ENCODE assay signal across 14 cellular contexts in the genomic region with DNA sequence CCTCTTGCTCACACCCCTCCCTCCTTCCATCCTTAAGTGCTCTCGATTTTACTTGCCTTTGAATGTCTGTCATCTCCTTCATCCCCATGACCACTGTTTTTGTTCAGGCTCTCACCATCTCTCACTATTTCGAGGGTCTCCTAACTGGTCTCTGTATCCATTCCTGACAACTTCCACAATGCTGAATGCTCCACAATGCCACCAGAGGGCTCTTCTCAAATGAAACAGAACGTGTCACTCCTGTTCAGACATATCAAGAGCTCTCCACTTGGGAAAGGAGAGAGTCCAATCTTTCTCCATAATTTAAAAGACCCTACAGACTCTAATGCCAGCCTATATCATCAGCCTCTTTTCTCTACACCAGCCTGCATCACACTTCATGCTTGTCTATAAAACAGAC. TPM values are rescaled to one million over a fixed set of nuclear protein-coding genes. Genes with fewer than 3 reads are reported as not detected.
DNase-seq lines count a peak whose midpoint lies in the region; ATAC-seq and TF ChIP-seq lines count a peak whose summit lies in the region.
"Had no signal": no experiment of that assay in that cellular context is flagged by ENCODE, and none has a peak within 500 bp of the region (broad histone marks: within the 10 kb centered on the region; RNA-seq: fewer than 3 reads in every experiment).

No MANE protein-coding gene starts in this region.

- intact Hi-C loops in heart right ventricle (cut with DNase I) (loop anchor here in 4 of 10 donors (5.0 to 10.0 kb wide), 2 partner anchors 156 to 159 kb away; no protein-coding TSS in a partner anchor), left ventricle myocardium superior (cut with micrococcal nuclease) (no loop called here), Panc1 (cut with micrococcal nuclease; ENCODE audit: unreplicated experiment) (no loop called here)

- H3K9me3 ChIP-seq in heart right ventricle = no peaks in the 10 kb centered on the region
- H3K9me3 ChIP-seq in Panc1 (ENCODE audit: control insufficient read depth, insufficient read depth, low read depth, low read length) = no peaks in the 10 kb centered on the region
- H3K9me3 ChIP-seq: BLaER1 treated with 17β-estradiol and CSF1 and Interleukin-3, amounts not matched to agents 10 nM and 100 nM; uterus had no signal

- H3K4me3 ChIP-seq in heart right ventricle (no peak overlapping the region), Panc1 (ENCODE audit: low read depth in 2 of 2, low read length in 2 of 2) (no peak overlapping the region)
- H3K4me3 ChIP-seq: BLaER1 treated with 17β-estradiol and CSF1 and Interleukin-3, amounts not matched to agents 10 nM and 100 nM; lung; uterus had no signal

- H3K4me1 ChIP-seq in heart right ventricle (peaks cover 0 to 14% (median 0%) of the 10 kb centered on the region in 9 donors), Panc1 (ENCODE audit: control insufficient read depth, insufficient read depth, low read length) (no peaks in the 10 kb centered on the region)
- H3K4me1 ChIP-seq: uterus had no signal

- TF ChIP-seq CTCF in heart right ventricle (IDR thresholded peaks at IDR 0.05) (peak in 7 of 9 donors; percentile 15 to 51 (median 30)), Panc1 (IDR thresholded peaks at IDR 0.05) (peak; percentile 26)

- no TSS peak for BruUV-seq in Panc1 (replicated peaks; lab: Mats Ljungman, UMichigan)

- H3K36me3 ChIP-seq in heart right ventricle (no peaks in the 10 kb centered on the region), Panc1 (ENCODE audit: control insufficient read depth, insufficient read depth, low read length) (no peaks in the 10 kb centered on the region)
- H3K36me3 ChIP-seq: BLaER1 treated with 17β-estradiol and CSF1 and Interleukin-3, amounts not matched to agents 10 nM and 100 nM; uterus had no signal

- no peak for DNase-seq in heart right ventricle
- no peak for DNase-seq in left ventricle myocardium superior
- no peak for DNase-seq in Panc1 (ENCODE audit: low read depth, low spot score)
- peak; percentile 35 for DNase-seq in iPS-NIHi7 (ENCODE audit: extremely low spot score)
- DNase-seq in NCI-H774 (lab: John Stamatoyannopoulos, UW) = no peak
- no peak for DNase-seq in NCI-H1417 treated with DMSO at 0.1 percent for 48 hours (lab: John Stamatoyannopoulos, UW)
- DNase-seq: stimulated activated CD4-positive, alpha-beta T cell treated with anti-CD3 and anti-CD28 coated beads, Interleukin-4, amount 100 ng/mL, for 1 hour; T-helper 2 cell; uterus had no signal

- WGBS in heart right ventricle, 2 donors = 27 to 42% methylated on average over 3 of the region's 3 CpGs

- ATAC-seq in heart right ventricle (peak in 2 of 8 donors; percentile 22 to 29), left ventricle myocardium superior (no peak), Panc1 (no peak), HG03175 (IDR thresholded peaks at IDR 0.05; ENCODE audit: unreplicated experiment) (no peak), GM19455 (IDR thresholded peaks at IDR 0.05; ENCODE audit: unreplicated experiment) (no peak)
- ATAC-seq: activated T-helper 17 cell treated with anti-CD3 and anti-CD28 coated beads, Interleukin-2, amount 50 U/mL, for 72 hours had no signal

- in situ Hi-C loops in Panc1 (cut with HindIII; ENCODE audit: low pct_unique_long_range_greater_than_20kb, low sequenced_read_pairs) = no loop called here

- POLR2A ChIA-PET in Panc1 (lab: Charles Lee) = no interaction called here

- H3K27ac ChIP-seq in heart right ventricle (no peak overlapping the region), Panc1 (ENCODE audit: low read length) (no peak overlapping the region)
- H3K27ac ChIP-seq: BLaER1 treated with 17β-estradiol and CSF1 and Interleukin-3, amounts not matched to agents 10 nM and 100 nM; uterus had no signal

- CTCF ChIA-PET in Panc1 (lab: Charles Lee) = no interaction called here

- H3K27me3 ChIP-seq in heart right ventricle (no peaks in the 10 kb centered on the region), Panc1 (ENCODE audit: control insufficient read depth, insufficient read depth, low read length) (no peaks in the 10 kb centered on the region)
- H3K27me3 ChIP-seq: BLaER1 treated with 17β-estradiol and CSF1 and Interleukin-3, amounts not matched to agents 10 nM and 100 nM; uterus had no signal

RNA-seq across cellular contexts. Expression of gene SLC13A1, which starts 9.0 kb away (rescaled TPM):
- total RNA-seq in heart right ventricle (not detected), left ventricle myocardium superior (not detected), Panc1 (2021; ENCODE audit: unreplicated experiment) (not detected)
- not detected for polyA plus RNA-seq in heart right ventricle
- polyA plus RNA-seq in Panc1 (2012; ENCODE audit: insufficient read length) = not detected
- total RNA-seq: activated T-helper 17 cell treated with anti-CD3 and anti-CD28 coated beads, Interleukin-2, amount 50 U/mL, for 72 hours; lung; uterus had no signal
- polyA plus RNA-seq: lung had no signal
